ENCODE assay signal across 10 cellular contexts in the genomic region with DNA sequence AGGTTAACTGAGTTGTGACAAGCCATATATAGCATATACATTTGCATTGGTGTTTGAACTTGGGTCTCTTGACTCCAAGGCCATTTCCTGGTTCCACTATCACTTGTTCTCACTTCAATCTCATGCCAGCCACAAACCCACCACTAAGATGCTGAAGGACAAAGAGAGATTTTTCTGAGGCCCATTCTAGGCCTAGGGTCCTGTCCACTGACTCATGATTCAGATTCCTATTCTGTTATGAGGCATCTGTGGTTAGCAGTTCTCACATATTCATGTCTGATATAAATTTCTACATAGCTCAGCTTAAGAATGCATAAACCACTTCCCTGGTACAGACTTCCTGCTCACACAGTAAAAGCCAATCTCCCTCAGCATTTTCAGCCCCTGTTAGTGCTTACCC.
DNase-seq lines count a peak whose midpoint lies in the region; ATAC-seq and TF ChIP-seq lines count a peak whose summit lies in the region.
"Had no signal": no experiment of that assay in that cellular context is flagged by ENCODE, and none has a peak within 500 bp of the region (broad histone marks: within the 10 kb centered on the region; RNA-seq: fewer than 3 reads in every experiment).

No MANE protein-coding gene starts in this region.

- peak; percentile 56 for ATAC-seq in GM19043 (IDR thresholded peaks at IDR 0.05; ENCODE audit: low read depth, unreplicated experiment)
- ATAC-seq in HG03457 (IDR thresholded peaks at IDR 0.05; ENCODE audit: unreplicated experiment) = peak; percentile 61

- no peaks in the 10 kb centered on the region for H3K9me3 ChIP-seq in esophagus squamous epithelium

- no peaks in the 10 kb centered on the region for H3K4me1 ChIP-seq in esophagus squamous epithelium

- TF ChIP-seq POLR2A in esophagus squamous epithelium (IDR thresholded peaks at IDR 0.05) = no peak

- intact Hi-C loops in esophagus squamous epithelium (cut with DNase I) = no loop called here

- DNase-seq in ACHN (peak; percentile 56), epithelial cell of esophagus (ENCODE audit: low read depth) (peak; percentile 3), SKM-1 (lab: John Stamatoyannopoulos, UW; ENCODE audit: unreplicated experiment) (no peak), NCI-H1694 treated with DMSO at 0.1 percent for 48 hours (lab: John Stamatoyannopoulos, UW) (no peak), esophagus squamous epithelium (lab: John Stamatoyannopoulos, UW) (no peak), NCI-H1105 treated with DMSO at 0.1 percent for 48 hours (lab: John Stamatoyannopoulos, UW) (no peak)
- DNase-seq: cerebellar nuclear complex, SHP77 had no signal

- H3K27ac ChIP-seq in esophagus squamous epithelium = no peak overlapping the region

- H3K27me3 ChIP-seq in esophagus squamous epithelium = no peaks in the 10 kb centered on the region

- in situ Hi-C loops in ACHN (cut with HindIII; ENCODE audit: low pct_ligation_motif_present, low pct_unique_long_range_greater_than_20kb, low sequenced_read_pairs) = no loop called here

- TF ChIP-seq CTCF in epithelial cell of esophagus (IDR thresholded peaks at IDR 0.05; ENCODE audit: insufficient read depth, low read depth, low read length, missing control alignments) (no peak), esophagus squamous epithelium (IDR thresholded peaks at IDR 0.05) (no peak)

- H3K4me3 ChIP-seq in epithelial cell of esophagus (ENCODE audit: low read length) (no peak overlapping the region), esophagus squamous epithelium (no peak overlapping the region)

- H3K36me3 ChIP-seq in esophagus squamous epithelium = no peaks in the 10 kb centered on the region

Comparison
In these comparisons a context has a peak if more than half of its experiments do, and no peak if none do; other contexts are left out.
1. DNase-seq: peak in ACHN (single experiment) and epithelial cell of esophagus (single experiment); none in SKM-1 (single experiment), NCI-H1694 treated with DMSO at 0.1 percent for 48 hours (single experiment), esophagus squamous epithelium (single experiment) and NCI-H1105 treated with DMSO at 0.1 percent for 48 hours (single experiment).